Comparison of ENCODE assay signal across 8 cellular contexts in the genomic region with DNA sequence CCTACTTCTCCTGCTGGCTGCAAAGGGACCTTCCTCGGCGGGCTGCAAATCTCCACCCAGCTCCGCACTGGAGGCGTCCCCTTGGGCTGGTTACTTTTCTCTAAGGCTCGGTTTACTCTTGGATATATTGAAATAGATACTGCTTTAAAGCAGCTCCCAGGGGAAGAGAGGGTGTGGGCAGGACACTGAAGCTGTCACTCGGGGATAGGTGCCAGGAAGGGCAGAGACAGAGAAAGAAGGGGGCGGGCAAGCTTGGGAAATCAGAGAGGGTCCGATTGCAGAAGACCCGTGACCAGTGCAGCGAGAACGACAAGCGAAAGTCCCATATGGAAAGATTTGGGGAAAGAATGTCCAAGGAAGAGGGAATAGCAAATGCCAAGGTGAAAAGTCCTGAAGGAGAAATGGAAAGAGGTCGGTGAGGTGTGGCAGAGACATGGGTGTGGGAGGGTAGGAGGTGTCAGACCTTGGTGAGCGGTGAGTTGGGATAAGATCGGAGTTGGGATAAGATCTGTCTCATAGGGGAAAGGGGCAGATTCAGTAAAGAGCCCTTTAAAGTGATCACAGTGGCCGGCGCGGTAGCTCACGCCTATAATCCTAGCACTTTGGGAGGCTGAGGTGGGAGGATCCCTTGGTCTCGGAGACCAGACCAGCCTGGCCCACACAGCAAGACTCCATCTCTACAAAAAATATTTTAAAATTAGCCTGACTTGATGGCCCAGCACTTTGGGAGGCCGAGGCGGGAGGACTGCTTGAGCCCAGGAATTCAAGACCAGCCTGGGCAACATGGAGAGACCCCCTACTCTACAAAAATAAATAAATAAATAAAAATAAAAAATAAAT.
DNase-seq lines count a peak whose midpoint lies in the region; TF ChIP-seq lines count a peak whose summit lies in the region.

No MANE protein-coding gene starts in this region.

- no peak overlapping the region for H3K27ac Mint-ChIP-seq in dendritic cell treated with granulocyte-macrophage colony-stimulating factor and Interleukin-4, amounts not matched to agents 40 ng/mL and 50 ng/mL, for 4 days

- H3K36me3 ChIP-seq in Loucy (ENCODE audit: insufficient read depth, low read length) (peaks cover 6% of the 10 kb centered on the region; the same call in 1 of the 2 replicates), muscle layer of colon (ENCODE audit: insufficient read depth, low read length) (peaks cover 16% of the 10 kb centered on the region)

- DNase-seq in AG10803 (ENCODE audit: low read depth) (no peak), NOMO-1 treated with DMSO at 0.1 percent for 48 hours (lab: John Stamatoyannopoulos, UW; ENCODE audit: unreplicated experiment) (no peak), D341Med (ENCODE audit: low spot score) (no peak), COLO829 (ENCODE audit: low spot score) (no peak), NAMALWA (ENCODE audit: low spot score) (no peak)

- H2AFZ ChIP-seq in Loucy (ENCODE audit: low read length) = peak overlapping the region; percentile 95

- peaks cover 36% of the 10 kb centered on the region for H3K4me1 Mint-ChIP-seq in dendritic cell treated with granulocyte-macrophage colony-stimulating factor and Interleukin-4, amounts not matched to agents 40 ng/mL and 50 ng/mL, for 4 days (ENCODE audit: low read depth)

- H3F3A ChIP-seq in Loucy (ENCODE audit: low read depth) = no peaks in the 10 kb centered on the region

- peaks cover 15% of the 10 kb centered on the region for H4K20me1 ChIP-seq in Loucy (ENCODE audit: insufficient read depth, low read length, poor library complexity, severe bottlenecking)

- no peaks in the 10 kb centered on the region for H3K9me2 ChIP-seq in Loucy (replicated peaks; ENCODE audit: low read depth, low read length)

- peaks cover 45% of the 10 kb centered on the region for H3K79me2 ChIP-seq in Loucy (ENCODE audit: insufficient read depth, low read length)

- peak overlapping the region; percentile 78 for H3K4me3 Mint-ChIP-seq in dendritic cell treated with granulocyte-macrophage colony-stimulating factor and Interleukin-4, amounts not matched to agents 40 ng/mL and 50 ng/mL, for 4 days

- peaks cover 28% of the 10 kb centered on the region for H3K36me3 Mint-ChIP-seq in dendritic cell treated with granulocyte-macrophage colony-stimulating factor and Interleukin-4, amounts not matched to agents 40 ng/mL and 50 ng/mL, for 4 days (ENCODE audit: low read depth)

- peak overlapping the region; percentile 88 for H3K4me2 ChIP-seq in Loucy (ENCODE audit: low read depth, low read length, poor library complexity, severe bottlenecking)

- H3K4me1 ChIP-seq in Loucy (ENCODE audit: insufficient read depth, low read length, poor library complexity, severe bottlenecking) = peaks cover 29% of the 10 kb centered on the region
- H3K4me1 ChIP-seq in muscle layer of colon (ENCODE audit: insufficient read depth, low read length) = peaks cover 29% of the 10 kb centered on the region

- intact Hi-C loops in dendritic cell treated with granulocyte-macrophage colony-stimulating factor and Interleukin-4, amounts not matched to agents 40 ng/mL and 50 ng/mL, for 4 days (cut with micrococcal nuclease) = no loop called here

- peak overlapping the region; percentile 93 for H3K9ac ChIP-seq in Loucy (ENCODE audit: low read depth, low read length, poor library complexity, severe bottlenecking)
- no peak overlapping the region for H3K9ac ChIP-seq in muscle layer of colon (ENCODE audit: low read length)

- peaks cover 32% of the 10 kb centered on the region for H3K27me3 Mint-ChIP-seq in dendritic cell treated with granulocyte-macrophage colony-stimulating factor and Interleukin-4, amounts not matched to agents 40 ng/mL and 50 ng/mL, for 4 days

- H3K27me3 ChIP-seq in Loucy (ENCODE audit: insufficient read depth, low read length, poor library complexity, severe bottlenecking) = no peaks in the 10 kb centered on the region
- H3K27me3 ChIP-seq in muscle layer of colon (ENCODE audit: control insufficient read depth in 1 of 2, insufficient read depth in 2 of 2, low read length in 2 of 2) = no peaks in the 10 kb centered on the region

- peak overlapping the region; percentile 69 for H3K27ac ChIP-seq in muscle layer of colon (ENCODE audit: low read depth, low read length)

- H3K9me3 ChIP-seq in Loucy (ENCODE audit: insufficient read depth, low read depth, low read length) (no peaks in the 10 kb centered on the region), muscle layer of colon (ENCODE audit: low read length) (no peaks in the 10 kb centered on the region)

- H3K4me3 ChIP-seq in AG10803 (ENCODE audit: low read length) = peak overlapping the region; percentile 86
- H3K4me3 ChIP-seq in Loucy (ENCODE audit: low read length, poor library complexity, severe bottlenecking) = peak overlapping the region; percentile 89
- H3K4me3 ChIP-seq in muscle layer of colon (ENCODE audit: low read depth in 1 of 2, low read length in 2 of 2) = peak overlapping the region; percentile 61 to 94

- H3K9me3 Mint-ChIP-seq in dendritic cell treated with granulocyte-macrophage colony-stimulating factor and Interleukin-4, amounts not matched to agents 40 ng/mL and 50 ng/mL, for 4 days = no peaks in the 10 kb centered on the region

- TF ChIP-seq CTCF in AG10803 (conservative IDR thresholded peaks at IDR 0.05; ENCODE audit: low read length) = no peak
- no peak for TF ChIP-seq CTCF in Loucy (conservative IDR thresholded peaks at IDR 0.05; ENCODE audit: low read length)
